ENCODE assay signal across 1 cellular context in the genomic region with DNA sequence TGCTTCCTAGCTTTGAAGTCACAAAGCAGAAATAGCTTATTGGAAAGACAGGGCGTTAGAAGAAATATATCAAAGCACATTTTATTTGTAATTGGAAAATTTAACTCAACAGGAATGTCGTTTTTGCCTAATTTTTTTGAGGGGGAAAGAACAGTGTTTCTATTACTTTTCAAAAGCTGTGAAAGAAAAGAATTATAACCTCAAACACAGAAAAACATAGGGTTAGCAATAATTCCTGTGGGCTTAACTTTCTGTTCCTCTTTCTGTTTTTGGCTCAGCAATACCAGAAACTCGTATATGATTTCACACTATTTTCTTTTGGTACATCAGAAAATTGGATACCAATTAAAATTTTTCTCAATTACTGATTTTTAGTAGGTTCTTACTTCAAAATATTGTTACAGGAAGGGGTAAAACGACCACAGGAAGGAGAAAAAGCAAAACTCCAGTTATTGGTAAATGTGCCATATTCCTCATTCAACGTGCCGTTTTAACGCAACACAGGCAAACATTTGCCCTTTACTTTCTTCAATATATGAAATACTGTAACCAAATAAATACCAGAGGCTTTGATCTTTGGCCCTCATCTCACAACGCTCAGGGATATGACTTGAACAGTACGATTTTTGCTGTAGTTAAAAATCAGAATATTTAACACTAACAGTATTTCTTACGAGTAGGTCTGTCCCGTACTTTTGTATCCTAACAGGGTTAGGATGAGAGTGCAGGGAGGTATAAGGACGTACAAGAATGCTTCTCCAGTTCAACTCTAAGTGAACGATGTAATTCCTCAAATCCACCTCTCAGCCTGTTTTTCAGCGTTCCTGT.
TF ChIP-seq lines count a peak whose summit lies in the region.

No MANE protein-coding gene starts in this region.

TF ChIP-seq in HCT116, 20 proteins besides CTCF, POLR2A, EP300 and RAD21 (continued from another document):
- TF ChIP-seq, protein P1, sequence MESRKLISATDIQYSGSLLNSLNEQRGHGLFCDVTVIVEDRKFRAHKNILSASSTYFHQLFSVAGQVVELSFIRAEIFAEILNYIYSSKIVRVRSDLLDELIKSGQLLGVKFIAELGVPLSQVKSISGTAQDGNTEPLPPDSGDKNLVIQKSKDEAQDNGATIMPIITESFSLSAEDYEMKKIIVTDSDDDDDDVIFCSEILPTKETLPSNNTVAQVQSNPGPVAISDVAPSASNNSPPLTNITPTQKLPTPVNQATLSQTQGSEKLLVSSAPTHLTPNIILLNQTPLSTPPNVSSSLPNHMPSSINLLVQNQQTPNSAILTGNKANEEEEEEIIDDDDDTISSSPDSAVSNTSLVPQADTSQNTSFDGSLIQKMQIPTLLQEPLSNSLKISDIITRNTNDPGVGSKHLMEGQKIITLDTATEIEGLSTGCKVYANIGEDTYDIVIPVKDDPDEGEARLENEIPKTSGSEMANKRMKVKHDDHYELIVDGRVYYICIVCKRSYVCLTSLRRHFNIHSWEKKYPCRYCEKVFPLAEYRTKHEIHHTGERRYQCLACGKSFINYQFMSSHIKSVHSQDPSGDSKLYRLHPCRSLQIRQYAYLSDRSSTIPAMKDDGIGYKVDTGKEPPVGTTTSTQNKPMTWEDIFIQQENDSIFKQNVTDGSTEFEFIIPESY (IDR thresholded peaks at IDR 0.05; ENCODE audit: extremely low read depth, insufficient replicate concordance, low read length), result no peak
- no peak for TF ChIP-seq FOSL1 (IDR thresholded peaks at IDR 0.05; ENCODE audit: low read depth)
- no peak for TF ChIP-seq SIN3A (IDR thresholded peaks at IDR 0.05; ENCODE audit: low read depth)
- no peak for TF ChIP-seq TCF7L2 (IDR thresholded peaks at IDR 0.05; ENCODE audit: borderline replicate concordance, extremely low read depth, insufficient read depth, insufficient read length)
- TF ChIP-seq EZH2 (IDR thresholded peaks at IDR 0.05), result no peak
